In the genomic region with DNA sequence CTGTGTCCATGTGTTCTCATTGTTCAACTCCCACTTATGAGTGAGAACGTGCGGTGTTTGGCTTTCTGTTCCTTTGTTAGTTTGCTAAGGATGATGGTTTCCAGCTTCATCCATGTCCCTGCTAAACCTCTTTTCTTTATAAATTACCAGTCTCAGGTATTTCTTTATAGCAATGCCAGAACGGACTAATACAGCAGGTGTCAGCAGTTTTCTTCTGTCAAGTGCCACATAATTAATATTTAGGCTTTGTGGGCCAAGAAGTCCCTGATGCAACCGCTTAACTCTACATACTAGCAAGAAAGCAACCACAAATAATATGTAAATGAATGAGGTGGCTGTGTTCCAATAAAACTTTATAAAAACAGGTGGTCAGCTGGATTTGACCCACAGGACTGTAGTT, we compare ENCODE assay signal across 9 cellular contexts. TPM values are rescaled to one million over a fixed set of nuclear protein-coding genes. Genes with fewer than 3 reads are reported as not detected.
"Had no signal": no experiment of that assay in that cellular context is flagged by ENCODE, and none has a peak within 500 bp of the region (broad histone marks: within the 10 kb centered on the region; RNA-seq: fewer than 3 reads in every experiment).

No MANE protein-coding gene starts in this region.

- H3K4me3 ChIP-seq: GM12878 had no signal

- FAIRE-seq: G401.6, GM12878, GM12891, GM12892, GM18507, GM19239 had no signal

- ATAC-seq: GM12878 had no signal

- DNase-seq: GDM1, GF-D8 had no signal

RNA-seq across cellular contexts. Expression of a gene that starts 26.3 kb away (rescaled TPM):
- total RNA-seq: G401 had no signal
